Comparison of ENCODE assay signal across 9 cellular contexts in genomic region chr21:15004721-15005370, GRCh38. TPM values are rescaled to one million over a fixed set of nuclear protein-coding genes. Genes with fewer than 3 reads are reported as not detected.
DNase-seq lines count a peak whose midpoint lies in the region; ATAC-seq and TF ChIP-seq lines count a peak whose summit lies in the region.
"Had no signal": no experiment of that assay in that cellular context is flagged by ENCODE, and none has a peak within 500 bp of the region (broad histone marks: within the 10 kb centered on the region; RNA-seq: fewer than 3 reads in every experiment).

No MANE protein-coding gene starts in this region.

- no peak for ATAC-seq in stimulated activated naive CD8-positive, alpha-beta T cell treated with anti-CD3 and anti-CD28 coated beads, Interleukin-15, amount 100 ng/mL, for 72 hours

- H2AFZ ChIP-seq in hepatocyte: no peak overlapping the region

- H3K4me2 ChIP-seq in hepatocyte: peak overlapping the region; percentile 52

- H3K4me3 ChIP-seq in WI38 (ENCODE audit: low read depth, low read length): peak overlapping the region; percentile 49
- no peak overlapping the region for H3K4me3 ChIP-seq in hepatocyte
- no peak overlapping the region for H3K4me3 ChIP-seq in BE2C (ENCODE audit: low read depth, low read length)
- H3K4me3 ChIP-seq: MG63 had no signal

- no peaks in the 10 kb centered on the region for H3K9me2 ChIP-seq in hepatocyte (replicated peaks; ENCODE audit: insufficient read depth)

- CTCF ChIA-PET in activated naive CD4-positive, alpha-beta T cell treated with anti-CD3 and anti-CD28 coated beads for 36 hours (lab: Charles Lee): no interaction called here

- peaks cover 2% of the 10 kb centered on the region for H3K36me3 Mint-ChIP-seq in activated naive CD4-positive, alpha-beta T cell treated with anti-CD3 and anti-CD28 coated beads for 36 hours (ENCODE audit: low read depth)

- H3K79me2 ChIP-seq in hepatocyte: peaks cover 96% of the 10 kb centered on the region

- H3K4me1 ChIP-seq in hepatocyte (ENCODE audit: insufficient read depth) (peaks cover 13% of the 10 kb centered on the region), BE2C (peaks cover 6% of the 10 kb centered on the region; the same call in 1 of the 2 replicates)

- peak overlapping the region; percentile 42 for H3K27ac Mint-ChIP-seq in activated naive CD4-positive, alpha-beta T cell treated with anti-CD3 and anti-CD28 coated beads for 36 hours
- H3K27ac Mint-ChIP-seq in stimulated activated naive CD8-positive, alpha-beta T cell treated with anti-CD3 and anti-CD28 coated beads, Interleukin-15, amount 100 ng/mL, for 72 hours: peak overlapping the region; percentile 87 to 89

- WGBS in hepatocyte (ENCODE audit: low lambda C conversion rate, missing lambda C conversion rate): 62% methylated on average over 2 of the region's 2 CpGs

- H3K9me3 ChIP-seq in hepatocyte (ENCODE audit: low read depth) (no peaks in the 10 kb centered on the region), BE2C (no peaks in the 10 kb centered on the region)
- H3K9me3 ChIP-seq: MG63 had no signal

- DNase-seq in activated naive CD4-positive, alpha-beta T cell treated with anti-CD3 and anti-CD28 coated beads for 36 hours: no peak
- no peak for DNase-seq in activated naive CD4-positive, alpha-beta T cell treated with anti-CD3 and anti-CD28 coated beads, Interleukin-2, amount 50 U/mL, for 16 hours
- DNase-seq in hepatocyte (ENCODE audit: low spot score): no peak
- DNase-seq in stimulated activated naive CD8-positive, alpha-beta T cell treated with anti-CD3 and anti-CD28 coated beads, Interleukin-15, amount 100 ng/mL, for 72 hours: no peak
- DNase-seq in NCI-H2227 (lab: John Stamatoyannopoulos, UW; ENCODE audit: unreplicated experiment): no peak
- DNase-seq in NCI-H1694 treated with DMSO at 0.1 percent for 48 hours (lab: John Stamatoyannopoulos, UW): no peak
- DNase-seq in BE2C: no peak
- DNase-seq: MG63 had no signal

- TF ChIP-seq CTCF in WI38 (IDR thresholded peaks at IDR 0.05; ENCODE audit: low read depth, low read length) (no peak), hepatocyte (IDR thresholded peaks at IDR 0.05; ENCODE audit: poor library complexity) (no peak), BE2C (IDR thresholded peaks at IDR 0.05; ENCODE audit: low read depth, low read length) (no peak)

- H3K27me3 ChIP-seq in hepatocyte (no peaks in the 10 kb centered on the region), BE2C (no peaks in the 10 kb centered on the region)
- H3K27me3 ChIP-seq: MG63 had no signal

- intact Hi-C loops in activated naive CD4-positive, alpha-beta T cell treated with anti-CD3 and anti-CD28 coated beads for 36 hours (cut with micrococcal nuclease): loop anchor here (1.0 kb wide), 1 partner anchor 47 kb away; no protein-coding TSS in a partner anchor

- H3K27ac ChIP-seq in hepatocyte: no peak overlapping the region

- H4K20me1 ChIP-seq in hepatocyte (ENCODE audit: insufficient read depth, poor library complexity, severe bottlenecking): peaks cover 24% of the 10 kb centered on the region

- no peaks in the 10 kb centered on the region for H3K9me3 Mint-ChIP-seq in activated naive CD4-positive, alpha-beta T cell treated with anti-CD3 and anti-CD28 coated beads for 36 hours
- H3K9me3 Mint-ChIP-seq in stimulated activated naive CD8-positive, alpha-beta T cell treated with anti-CD3 and anti-CD28 coated beads, Interleukin-15, amount 100 ng/mL, for 72 hours: peaks cover 0 to 6% of the 10 kb centered on the region in 2 donors

- H3K4me3 Mint-ChIP-seq in activated naive CD4-positive, alpha-beta T cell treated with anti-CD3 and anti-CD28 coated beads for 36 hours: peak overlapping the region; percentile 66
- peak overlapping the region; percentile 62 to 77 for H3K4me3 Mint-ChIP-seq in stimulated activated naive CD8-positive, alpha-beta T cell treated with anti-CD3 and anti-CD28 coated beads, Interleukin-15, amount 100 ng/mL, for 72 hours

- peaks cover 49% of the 10 kb centered on the region for H3K4me1 Mint-ChIP-seq in activated naive CD4-positive, alpha-beta T cell treated with anti-CD3 and anti-CD28 coated beads for 36 hours (ENCODE audit: low read depth)
- peaks cover 59% of the 10 kb centered on the region for H3K4me1 Mint-ChIP-seq in stimulated activated naive CD8-positive, alpha-beta T cell treated with anti-CD3 and anti-CD28 coated beads, Interleukin-15, amount 100 ng/mL, for 72 hours

- H3K36me3 ChIP-seq in hepatocyte (replicated peaks; ENCODE audit: insufficient read depth, low read depth) (no peaks in the 10 kb centered on the region), BE2C (no peaks in the 10 kb centered on the region)
- H3K36me3 ChIP-seq: MG63 had no signal

- H3K27me3 Mint-ChIP-seq in activated naive CD4-positive, alpha-beta T cell treated with anti-CD3 and anti-CD28 coated beads for 36 hours (ENCODE audit: low read depth): no peaks in the 10 kb centered on the region
- H3K27me3 Mint-ChIP-seq in stimulated activated naive CD8-positive, alpha-beta T cell treated with anti-CD3 and anti-CD28 coated beads, Interleukin-15, amount 100 ng/mL, for 72 hours: no peaks in the 10 kb centered on the region

RNA-seq across cellular contexts. Expression of gene NRIP1, which starts 60.0 kb away (rescaled TPM):
- total RNA-seq in activated naive CD4-positive, alpha-beta T cell treated with anti-CD3 and anti-CD28 coated beads for 36 hours: 1 to 10 TPM; 6.1 to 6.5 TPM
- 58.5 and 62.4 TPM in 2 replicates for total RNA-seq in hepatocyte
- polyA plus RNA-seq in hepatocyte: 11.5 and 12.0 TPM in 2 replicates
- polyA plus RNA-seq in BE2C (2012; ENCODE audit: insufficient read depth, insufficient read length, low read depth): 11.1 TPM
